Comparison of ENCODE assay signal across 8 cellular contexts in the genomic region with DNA sequence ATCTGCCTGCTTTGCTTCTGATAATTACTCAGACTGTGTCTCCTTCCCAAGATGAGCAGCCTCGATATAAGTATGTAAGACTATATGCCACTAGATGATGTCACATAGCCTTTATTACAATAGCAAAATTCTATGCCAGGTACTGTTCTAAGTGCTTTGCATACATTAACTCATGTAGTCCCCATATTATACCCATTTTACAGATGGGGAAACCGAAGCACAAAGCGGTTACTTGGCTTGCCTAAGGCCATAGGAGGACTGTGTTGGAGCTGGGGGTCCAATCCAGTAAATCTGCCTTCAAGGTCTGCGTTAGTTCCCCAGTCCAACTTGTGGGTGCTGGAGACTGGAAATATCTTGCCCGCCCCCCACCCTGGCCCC. TPM values are rescaled to one million over a fixed set of nuclear protein-coding genes. Genes with fewer than 3 reads are reported as not detected.
A peak's percentile ranks its signal among the peaks of the same experiment; 100 is the strongest.
DNase-seq lines count a peak whose midpoint lies in the region; ATAC-seq, FAIRE-seq and TF ChIP-seq lines count a peak whose summit lies in the region.

No MANE protein-coding gene starts in this region.

- BruUV-seq in Caco-2 (replicated peaks; lab: Mats Ljungman, UMichigan), result TSS peak; percentile 79
- TSS peak; percentile 45 for BruUV-seq in endothelial cell of umbilical vein (replicated peaks; lab: Mats Ljungman, UMichigan)

- dilution Hi-C loops in endothelial cell of umbilical vein (cut with MboI; ENCODE audit: extremely low pct_ligation_motif_present, low sequenced_read_pairs), result no loop called here

- ATAC-seq in RWPE2 (ENCODE audit: low read depth), result no peak
- ATAC-seq in HG02571 (IDR thresholded peaks at IDR 0.05; ENCODE audit: unreplicated experiment), result no peak

- H3K36me3 ChIP-seq in Caco-2 (ENCODE audit: control insufficient read depth, insufficient read depth, low read length), result no peaks in the 10 kb centered on the region
- H3K36me3 ChIP-seq in RWPE2 (ENCODE audit: low read depth), result no peaks in the 10 kb centered on the region
- no peaks in the 10 kb centered on the region for H3K36me3 ChIP-seq in endothelial cell of umbilical vein (ENCODE audit: control insufficient read depth in 2 of 2, extremely low read depth in 1 of 2, insufficient read depth in 2 of 2, low read length in 2 of 2)

- H3K9me3 ChIP-seq in Caco-2 (no peaks in the 10 kb centered on the region), RWPE2 (ENCODE audit: severe bottlenecking) (no peaks in the 10 kb centered on the region), endothelial cell of umbilical vein (replicated peaks; ENCODE audit: control insufficient read depth, insufficient read depth, low read length) (no peaks in the 10 kb centered on the region)

- H3K27ac ChIP-seq in RWPE2 (ENCODE audit: poor library complexity, severe bottlenecking) (peak overlapping the region; percentile 31), endothelial cell of umbilical vein (ENCODE audit: insufficient read depth, low read depth, low read length) (peak overlapping the region; percentile 60)

- H3K36me3 Mint-ChIP-seq in Caco-2 (ENCODE audit: insufficient read depth, unreplicated experiment) (no peaks in the 10 kb centered on the region), osteocyte (ENCODE audit: unreplicated experiment) (no peaks in the 10 kb centered on the region)

- H3K27me3 Mint-ChIP-seq in Caco-2 (ENCODE audit: insufficient read depth, unreplicated experiment) (no peaks in the 10 kb centered on the region), osteocyte (ENCODE audit: unreplicated experiment) (no peaks in the 10 kb centered on the region)

- H3K4me3 Mint-ChIP-seq in Caco-2 (ENCODE audit: unreplicated experiment) (peak overlapping the region; percentile 68), osteocyte (ENCODE audit: unreplicated experiment) (peak overlapping the region; percentile 78)

- peaks cover 18% of the 10 kb centered on the region for H3K79me2 ChIP-seq in endothelial cell of umbilical vein (ENCODE audit: control insufficient read depth, insufficient read depth, low read length)

- H3K27me3 ChIP-seq in Caco-2 (replicated peaks; ENCODE audit: control insufficient read depth, insufficient read depth, low read length) (no peaks in the 10 kb centered on the region), RWPE2 (ENCODE audit: insufficient read depth, poor library complexity, severe bottlenecking) (no peaks in the 10 kb centered on the region), endothelial cell of umbilical vein (ENCODE audit: control insufficient read depth in 2 of 2, insufficient read depth in 2 of 2, low read length in 2 of 2) (no peaks in the 10 kb centered on the region)

- no peaks in the 10 kb centered on the region for H3K9me1 ChIP-seq in endothelial cell of umbilical vein (replicated peaks; ENCODE audit: control insufficient read depth, extremely low read depth, insufficient read depth, low read length)

- H3K9me3 Mint-ChIP-seq in Caco-2 (ENCODE audit: unreplicated experiment), result no peaks in the 10 kb centered on the region
- H3K9me3 Mint-ChIP-seq in osteocyte (ENCODE audit: unreplicated experiment), result no peaks in the 10 kb centered on the region

- H2AFZ ChIP-seq in endothelial cell of umbilical vein (ENCODE audit: low read depth, low read length), result peak overlapping the region; percentile 40

- no peak for TF ChIP-seq POLR2A in endothelial cell of umbilical vein (IDR thresholded peaks at IDR 0.05; ENCODE audit: low read depth, low read length)

- POLR2A ChIA-PET in Caco-2 (lab: Charles Lee), result interaction anchor here (1.2 kb wide), 1 partner anchor 30 kb away, joined by 15 read pairs; no protein-coding TSS in a partner anchor
- POLR2A ChIA-PET in endothelial cell of umbilical vein (lab: Charles Lee), result interaction anchor here (0.6 kb wide), 1 partner anchor 958 kb away, joined by 9 read pairs; no protein-coding TSS in a partner anchor

- H3K4me1 ChIP-seq in Caco-2 (no peaks in the 10 kb centered on the region), RWPE2 (ENCODE audit: insufficient read depth, poor library complexity, severe bottlenecking) (no peaks in the 10 kb centered on the region), endothelial cell of umbilical vein (ENCODE audit: control insufficient read depth, extremely low read depth, insufficient read depth, low read length) (no peaks in the 10 kb centered on the region)

- H3K4me2 ChIP-seq in endothelial cell of umbilical vein (ENCODE audit: insufficient read depth, low read length), result peak overlapping the region; percentile 57

- peak overlapping the region; percentile 27 for H3K9ac ChIP-seq in endothelial cell of umbilical vein (replicated peaks; ENCODE audit: extremely low read depth, insufficient read depth, low read length)

- intact Hi-C loops in Caco-2 (cut with micrococcal nuclease; ENCODE audit: unreplicated experiment), result loop anchor here (5.0 kb wide), 1 partner anchor 34 kb away; no protein-coding TSS in a partner anchor
- intact Hi-C loops in endothelial cell of umbilical vein (cut with micrococcal nuclease), result loop anchor here (2.0 to 10.0 kb wide), 4 partner anchors 142 to 1882 kb away; a partner anchor contains a TSS

- DNase-seq in Caco-2, result no peak
- DNase-seq in RWPE2 (ENCODE audit: low spot score), result no peak
- no peak for DNase-seq in endothelial cell of umbilical vein (ENCODE audit: low read depth, low spot score)
- DNase-seq in osteocyte (ENCODE audit: extremely low spot score, unreplicated experiment), result no peak
- no peak for DNase-seq in AML-193 (lab: John Stamatoyannopoulos, UW)
- no peak for DNase-seq in KG1 (lab: John Stamatoyannopoulos, UW)
- no peak for DNase-seq in LoVo (ENCODE audit: low spot score)

- H3K4me3 ChIP-seq in Caco-2 (ENCODE audit: low read depth, low read length) (peak overlapping the region; percentile 31), RWPE2 (ENCODE audit: severe bottlenecking) (peak overlapping the region; percentile 31), endothelial cell of umbilical vein (replicated peaks in 1 of 3; ENCODE audit: insufficient read depth in 1 of 3, low read depth in 1 of 3, low read length in 3 of 3) (peak overlapping the region in 2 of 3 experiments; percentile 16 to 38)

- CTCF ChIA-PET in Caco-2 (lab: Charles Lee) (interaction anchor here (0.8 kb wide), 1 partner anchor 690 kb away, joined by 4 read pairs; no protein-coding TSS in a partner anchor), endothelial cell of umbilical vein (lab: Charles Lee) (no interaction called here)

- TF ChIP-seq CTCF in Caco-2 (IDR thresholded peaks at IDR 0.05; ENCODE audit: insufficient read depth in 1 of 2, low read depth in 1 of 2, low read length in 1 of 2, severe bottlenecking in 1 of 2, unreplicated experiment in 1 of 2) (no peak), RWPE2 (IDR thresholded peaks at IDR 0.05; ENCODE audit: poor library complexity, severe bottlenecking) (no peak), endothelial cell of umbilical vein (IDR thresholded peaks at IDR 0.05; ENCODE audit: extremely low read depth in 1 of 2, insufficient read depth in 1 of 2, low read depth in 1 of 2, low read length in 2 of 2) (no peak), osteocyte (IDR thresholded peaks at IDR 0.05) (no peak)

- peak overlapping the region; percentile 50 for H3K27ac Mint-ChIP-seq in Caco-2 (ENCODE audit: unreplicated experiment)
- H3K27ac Mint-ChIP-seq in osteocyte (ENCODE audit: unreplicated experiment), result peak overlapping the region; percentile 92

- H3K4me1 Mint-ChIP-seq in Caco-2 (ENCODE audit: low read depth, unreplicated experiment) (no peaks in the 10 kb centered on the region), osteocyte (ENCODE audit: unreplicated experiment) (peaks cover 9% of the 10 kb centered on the region)

- FAIRE-seq in endothelial cell of umbilical vein (lab: Jason Lieb, UNC), result no peak

- no peaks in the 10 kb centered on the region for H4K20me1 ChIP-seq in endothelial cell of umbilical vein (replicated peaks; ENCODE audit: control insufficient read depth, extremely low read depth, insufficient read depth, low read length)

TF ChIP-seq in endothelial cell of umbilical vein, 7 proteins besides CTCF, POLR2A, EP300 and RAD21:
- TF ChIP-seq FOS (IDR thresholded peaks at IDR 0.05; ENCODE audit: borderline replicate concordance, insufficient read depth, low read length) (no peak), EZH2 (IDR thresholded peaks at IDR 0.05; ENCODE audit: borderline replicate concordance, low read depth, low read length, severe bottlenecking) (no peak)
TF ChIP-seq in endothelial cell of umbilical vein: peak in this region for 0.

RNA-seq across cellular contexts. Expression of a gene that starts 0.8 kb away (rescaled TPM):
- total RNA-seq in Caco-2 (2022) (16.4 and 17.5 TPM in 2 replicates), endothelial cell of umbilical vein (10.1 and 12.4 TPM in 2 replicates), osteocyte (7.0 and 8.2 TPM in 2 replicates)
- 8.8 and 9.0 TPM in 2 replicates for polyA plus RNA-seq in endothelial cell of umbilical vein
- 8.2 TPM in 2 replicates for polyA plus RNA-seq in endothelial cell of umbilical vein (2011; cell fraction: cytosol; rRNA removed)
- polyA plus RNA-seq in endothelial cell of umbilical vein (2011; cell fraction: nucleus; rRNA removed), result 36.5 and 41.3 TPM in 2 replicates
- polyA plus RNA-seq in endothelial cell of umbilical vein (2012), result 5.4 TPM in 2 replicates
- polyA minus RNA-seq in endothelial cell of umbilical vein, result 10.2 and 12.1 TPM in 2 replicates
- polyA minus RNA-seq in endothelial cell of umbilical vein (2011; cell fraction: cytosol; rRNA and poly(A)+ RNA removed), result 9.4 TPM
- polyA minus RNA-seq in endothelial cell of umbilical vein (2011; cell fraction: nucleus; rRNA and poly(A)+ RNA removed), result 8.0 and 12.4 TPM in 2 replicates
